Comparison of ENCODE assay signal across 11 cellular contexts in the genomic region with DNA sequence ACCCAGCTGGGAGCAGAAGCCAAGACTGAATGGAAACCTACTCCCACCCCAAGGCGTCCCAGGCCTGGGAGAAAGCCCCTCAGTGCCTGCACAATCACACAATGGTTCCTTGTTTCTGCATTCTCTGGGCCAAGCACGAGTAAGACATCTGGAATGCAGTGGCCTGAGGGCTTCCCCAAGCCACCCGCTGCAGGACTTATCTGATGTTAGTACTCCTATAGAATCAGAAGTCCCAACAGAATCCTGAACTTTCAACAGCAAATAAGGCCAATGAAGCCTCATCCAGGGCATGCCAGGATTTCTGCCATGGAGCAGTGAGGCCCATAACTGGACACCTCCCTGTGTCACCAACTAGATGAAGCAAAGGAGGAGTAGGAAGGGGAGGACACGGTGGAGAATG. TPM values are rescaled to one million over a fixed set of nuclear protein-coding genes. Genes with fewer than 3 reads are reported as not detected.
DNase-seq lines count a peak whose midpoint lies in the region; ATAC-seq and TF ChIP-seq lines count a peak whose summit lies in the region.
"Had no signal": no experiment of that assay in that cellular context is flagged by ENCODE, and none has a peak within 500 bp of the region (broad histone marks: within the 10 kb centered on the region; RNA-seq: fewer than 3 reads in every experiment).

No MANE protein-coding gene starts in this region.

- peaks cover 67% of the 10 kb centered on the region for H3K4me1 ChIP-seq in SJSA1 (replicated peaks)
- no peaks in the 10 kb centered on the region for H3K4me1 ChIP-seq in endocrine pancreas (ENCODE audit: control insufficient read depth, insufficient read depth, low read length)
- H3K4me1 ChIP-seq in osteoblast (ENCODE audit: insufficient read depth, low read length), result peaks cover 43% of the 10 kb centered on the region
- H3K4me1 ChIP-seq in effector memory CD4-positive, alpha-beta T cell (ENCODE audit: control insufficient read depth, insufficient read depth, low read length, poor library complexity, severe bottlenecking), result peaks cover 24% of the 10 kb centered on the region

- no peak overlapping the region for H3K4me3 ChIP-seq in SJSA1
- H3K4me3 ChIP-seq in endocrine pancreas (ENCODE audit: control insufficient read depth, insufficient read depth, low read length), result no peak overlapping the region
- no peak overlapping the region for H3K4me3 ChIP-seq in osteoblast (ENCODE audit: insufficient read depth, low read length)
- no peak overlapping the region for H3K4me3 ChIP-seq in effector memory CD4-positive, alpha-beta T cell (ENCODE audit: insufficient read depth, low read depth, low read length, poor library complexity, severe bottlenecking)
- H3K4me3 ChIP-seq: left lung had no signal

- H3K27me3 ChIP-seq in SJSA1 (replicated peaks) (no peaks in the 10 kb centered on the region), endocrine pancreas (ENCODE audit: control insufficient read depth, insufficient read depth, low read length) (no peaks in the 10 kb centered on the region), osteoblast (ENCODE audit: insufficient read depth, low read length) (no peaks in the 10 kb centered on the region)
- no peaks in the 10 kb centered on the region for H3K27me3 ChIP-seq in effector memory CD4-positive, alpha-beta T cell (replicated peaks; ENCODE audit: control insufficient read depth, insufficient read depth, low read length, poor library complexity, severe bottlenecking)
- H3K27me3 ChIP-seq: left lung had no signal

- H2AFZ ChIP-seq in osteoblast (ENCODE audit: low read length), result no peak overlapping the region

- no peaks in the 10 kb centered on the region for H4K20me1 ChIP-seq in osteoblast (ENCODE audit: insufficient read depth, low read length)

- ATAC-seq in GM21737 (IDR thresholded peaks at IDR 0.05; ENCODE audit: unreplicated experiment), result no peak
- no peak for ATAC-seq in HG03439 (IDR thresholded peaks at IDR 0.05; ENCODE audit: unreplicated experiment)
- ATAC-seq: activated T-helper 17 cell treated with anti-CD3 and anti-CD28 coated beads, Interleukin-2, amount 50 U/mL, for 72 hours; left lung had no signal

- peak overlapping the region; percentile 24; the same call in 1 of the 2 replicates for H3K27ac ChIP-seq in SJSA1
- no peak overlapping the region for H3K27ac ChIP-seq in osteoblast (ENCODE audit: low read depth, low read length)
- no peak overlapping the region for H3K27ac ChIP-seq in effector memory CD4-positive, alpha-beta T cell (ENCODE audit: insufficient read depth, low read length, poor library complexity, severe bottlenecking)
- H3K27ac ChIP-seq: left lung had no signal

- H3K9ac ChIP-seq in endocrine pancreas (ENCODE audit: control insufficient read depth, insufficient read depth, low read length), result peak overlapping the region; percentile 20

- no peak overlapping the region for H3K4me2 ChIP-seq in osteoblast (ENCODE audit: insufficient read depth, low read length)

- H3K36me3 ChIP-seq in SJSA1 (0 out of 2 replicates have a peak, but pooled peaks cover 2% of the 10 kb centered on the region), endocrine pancreas (ENCODE audit: control insufficient read depth, insufficient read depth, low read length) (no peaks in the 10 kb centered on the region), osteoblast (ENCODE audit: insufficient read depth, low read length) (no peaks in the 10 kb centered on the region)
- no peaks in the 10 kb centered on the region for H3K36me3 ChIP-seq in effector memory CD4-positive, alpha-beta T cell (ENCODE audit: control insufficient read depth, insufficient read depth, low read length)
- H3K36me3 ChIP-seq: left lung had no signal

- H3K79me2 ChIP-seq in osteoblast (ENCODE audit: insufficient read depth, low read length), result peaks cover 2% of the 10 kb centered on the region

- H3K9me3 ChIP-seq in SJSA1 (replicated peaks), result peaks cover 3% of the 10 kb centered on the region; the same call in 1 of the 2 replicates
- no peaks in the 10 kb centered on the region for H3K9me3 ChIP-seq in endocrine pancreas (ENCODE audit: control insufficient read depth, low read length)
- H3K9me3 ChIP-seq in osteoblast (ENCODE audit: low read depth, low read length), result no peaks in the 10 kb centered on the region
- H3K9me3 ChIP-seq in effector memory CD4-positive, alpha-beta T cell (ENCODE audit: control insufficient read depth, low read length), result no peaks in the 10 kb centered on the region
- H3K9me3 ChIP-seq: left lung had no signal

- no peak for TF ChIP-seq CTCF in osteoblast (IDR thresholded peaks at IDR 0.05; ENCODE audit: extremely low read depth, low read depth, low read length)

- DNase-seq in ELF-1 (ENCODE audit: low read depth, low spot score), result peak; percentile 94
- peak; percentile 75 to 84 for DNase-seq in SJSA1 (ENCODE audit: low read depth in 1 of 2, low spot score in 2 of 2)
- DNase-seq in osteoblast (ENCODE audit: insufficient read length, low spot score, missing footprints), result peak; percentile 93
- DNase-seq in HK-2 (ENCODE audit: unreplicated experiment), result no peak
- DNase-seq in effector memory CD4-positive, alpha-beta T cell, result no peak
- DNase-seq: left lung, T-helper 2 cell had no signal

RNA-seq across cellular contexts. Expression of a gene that starts 28.6 kb away (rescaled TPM):
- total RNA-seq in SJSA1 (2014; rRNA removed; shearing (Covaris generic)), result 13.4 and 43.5 TPM in 2 replicates
- 28.6 and 39.8 TPM in 2 replicates for total RNA-seq in osteoblast

Comparison
In these comparisons a context has a peak if more than half of its experiments do, and no peak if none do; other contexts are left out.
1. DNase-seq: peak in ELF-1 (single experiment), SJSA1 (2 of 2) and osteoblast (single experiment); none in HK-2 (single experiment) and effector memory CD4-positive, alpha-beta T cell (0 of 3).